In genomic region chr17:39609416-39610025, GRCh38 we compare ENCODE assay signal across 26 cellular contexts. TPM values are rescaled to one million over a fixed set of nuclear protein-coding genes. Genes with fewer than 3 reads are reported as not detected.
"Had no signal": no experiment of that assay in that cellular context is flagged by ENCODE, and none has a peak within 500 bp of the region (broad histone marks: within the 10 kb centered on the region; RNA-seq: fewer than 3 reads in every experiment).

No MANE protein-coding gene starts in this region.

- H3K36me3 ChIP-seq: MG63 had no signal

- ATAC-seq: Panc1, PC-3, T-cell had no signal

- H3K4me3 ChIP-seq: MG63 had no signal

- H3K36me3 Mint-ChIP-seq: T-cell had no signal

- H3K9me3 ChIP-seq: MG63, SK-N-SH had no signal

- H3K9me3 Mint-ChIP-seq: T-cell had no signal

- H3K4me3 Mint-ChIP-seq: T-cell had no signal

- H3K27ac ChIP-seq: HL-60, RWPE1 had no signal

- H3K27ac Mint-ChIP-seq: T-cell had no signal

- DNase-seq: KBM-7, MG63, NCI-H1092, NCI-H1105 treated with DMSO at 0.1 percent for 48 hours, NCI-H1417 treated with DMSO at 0.1 percent for 48 hours, NCI-H146, NCI-H1694 treated with DMSO at 0.1 percent for 48 hours, NCI-H1930, NCI-H2081, NCI-H2107, NCI-H2171, NCI-H226, NCI-H446, NCI-H510A, NCI-H526, PC-3, SHP77, SK-N-SH, SW 1271, T-cell had no signal

RNA-seq across cellular contexts. Expression of gene NEUROD2, which starts 1.8 kb away (rescaled TPM):
- total RNA-seq: LHCN-M2, OCI-LY7, PC-3, SK-MEL-5, T-cell had no signal

RNA-seq across cellular contexts. Expression of gene PPP1R1B, which starts 17.2 kb away (rescaled TPM):
- total RNA-seq: LHCN-M2, OCI-LY7 had no signal

RNA-seq across cellular contexts. Expression of gene PNMT, which starts 58.7 kb away (rescaled TPM):
- total RNA-seq: OCI-LY7, SK-MEL-5 had no signal
